13 cellular contexts compared by ENCODE assay signal in the genomic region with DNA sequence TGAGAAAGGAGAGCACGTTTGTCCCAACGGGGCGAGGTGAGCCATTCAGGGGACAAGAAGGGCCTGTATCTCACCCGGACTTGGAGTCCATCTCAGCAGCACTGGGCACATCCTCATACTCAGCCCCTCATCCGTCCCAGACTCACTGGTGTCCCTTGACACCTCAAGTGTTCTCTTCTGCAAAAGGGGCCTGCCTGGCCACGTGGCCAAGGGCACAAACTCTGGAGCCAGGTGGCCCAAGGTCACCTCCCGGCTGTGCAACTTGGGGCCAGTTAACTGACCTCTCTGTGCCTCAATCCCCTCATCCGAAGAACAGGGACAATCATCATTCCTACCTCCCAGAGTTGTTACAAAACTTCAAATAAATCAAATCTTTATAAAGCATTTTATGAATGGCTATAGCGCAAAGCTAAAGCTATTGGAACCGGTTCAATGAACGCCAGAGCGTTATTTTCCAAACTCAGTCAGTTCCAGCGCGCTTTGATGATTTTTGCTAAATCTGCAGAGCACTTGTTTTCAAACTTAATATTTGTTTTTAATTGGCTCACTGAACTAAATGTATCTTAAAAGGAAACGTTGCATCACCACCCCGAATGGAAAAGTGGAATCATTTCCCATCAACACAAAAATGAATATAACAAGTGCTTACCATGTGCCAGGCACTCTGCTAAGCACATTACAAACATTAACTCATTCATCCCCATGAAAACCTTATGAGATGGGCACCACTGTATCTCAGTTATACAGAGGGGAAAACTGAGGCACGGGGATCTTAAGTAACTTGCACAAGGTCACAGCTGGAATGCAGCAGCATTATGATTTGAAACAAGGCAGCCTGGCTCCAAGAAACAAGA. TPM values are rescaled to one million over a fixed set of nuclear protein-coding genes. Genes with fewer than 3 reads are reported as not detected.
DNase-seq lines count a peak whose midpoint lies in the region; ATAC-seq and TF ChIP-seq lines count a peak whose summit lies in the region.
"Had no signal": no experiment of that assay in that cellular context is flagged by ENCODE, and none has a peak within 500 bp of the region (broad histone marks: within the 10 kb centered on the region; RNA-seq: fewer than 3 reads in every experiment).

No MANE protein-coding gene starts in this region.

- no peak overlapping the region for H2AFZ ChIP-seq in SK-N-SH (ENCODE audit: low read depth)

- TF ChIP-seq CTCF in SK-N-SH (IDR thresholded peaks at IDR 0.05), result no peak
- TF ChIP-seq CTCF in left lung (IDR thresholded peaks at IDR 0.05), result no peak
- no peak for TF ChIP-seq CTCF in thoracic aorta (IDR thresholded peaks at IDR 0.05)

- no peak overlapping the region for H3K9ac ChIP-seq in SK-N-SH
- H3K9ac ChIP-seq: KMS-11 had no signal

- no peaks in the 10 kb centered on the region for H4K20me1 ChIP-seq in SK-N-SH (ENCODE audit: insufficient read depth)

- DNase-seq in SK-N-SH (no peak), dermis blood vessel endothelial cell (peak; percentile 95), left lung (no peak), thoracic aorta (ENCODE audit: low spot score) (no peak), NCI-H748 treated with DMSO at 0.1 percent for 48 hours (lab: John Stamatoyannopoulos, UW) (no peak), GOT3 (lab: John Stamatoyannopoulos, UW) (no peak), hypothalamus (lab: John Stamatoyannopoulos, UW) (no peak)
- DNase-seq: activated CD4-positive, alpha-beta T cell treated with anti-CD3 and anti-CD28 coated beads for 48 hours; activated naive CD8-positive, alpha-beta T cell treated with anti-CD3 and anti-CD28 coated beads, Interleukin-2, amount 10 ng/mL, durations not matched to agents 7 days and 5 days; DND-41; NCI-H226; stimulated activated CD4-positive, alpha-beta T cell treated with anti-CD3 and anti-CD28 coated beads, Interleukin-4, amount 100 ng/mL, for 4 hours had no signal

- POLR2A ChIA-PET in SK-N-SH (lab: Yijun Ruan, JAX), result no interaction called here

- TF ChIP-seq EP300 in SK-N-SH (IDR thresholded peaks at IDR 0.05; ENCODE audit: borderline replicate concordance in 1 of 2, low read depth in 1 of 2, low read length in 1 of 2), result no peak

- H3K9me2 ChIP-seq in SK-N-SH, result no peaks in the 10 kb centered on the region

- TF ChIP-seq RAD21 in SK-N-SH (IDR thresholded peaks at IDR 0.05; ENCODE audit: low read length), result no peak

- 56% methylated on average over 16 of the region's 17 CpGs for WGBS in SK-N-SH (ENCODE audit: low lambda C conversion rate)

- no peaks in the 10 kb centered on the region for H3K79me2 ChIP-seq in SK-N-SH (ENCODE audit: insufficient read depth)

- H3K9me3 ChIP-seq in SK-N-SH, result no peaks in the 10 kb centered on the region
- no peaks in the 10 kb centered on the region for H3K9me3 ChIP-seq in left lung
- H3K9me3 ChIP-seq in thoracic aorta, result no peaks in the 10 kb centered on the region

- H3K27me3 ChIP-seq in SK-N-SH (ENCODE audit: insufficient read depth) (no peaks in the 10 kb centered on the region), left lung (no peaks in the 10 kb centered on the region), thoracic aorta (replicated peaks; ENCODE audit: insufficient read depth) (no peaks in the 10 kb centered on the region)

- H3K4me3 ChIP-seq in SK-N-SH (ENCODE audit: low read depth in 2 of 2, low read length in 1 of 2) (no peak overlapping the region), left lung (no peak overlapping the region), thoracic aorta (peak overlapping the region; percentile 49)

- no peak overlapping the region for H3K4me2 ChIP-seq in SK-N-SH
- H3K4me2 ChIP-seq: KMS-11 had no signal

- H3K27ac ChIP-seq in SK-N-SH (ENCODE audit: low read depth in 2 of 2, low read length in 1 of 2) (no peak overlapping the region), left lung (peak overlapping the region; percentile 53 to 57), thoracic aorta (peak overlapping the region; percentile 52 to 76)
- H3K27ac ChIP-seq: KMS-11 had no signal

- CTCF ChIA-PET in SK-N-SH (lab: Yijun Ruan, JAX), result interaction anchor here (1.0 to 2.1 kb wide), 4 partner anchors 8 to 211 kb away, joined by 5 to 7 read pairs (median 6); a partner anchor contains a TSS

- H3K36me3 ChIP-seq in SK-N-SH (replicated peaks in 1 of 2; ENCODE audit: control insufficient read depth in 1 of 2, insufficient read depth in 2 of 2, low read length in 1 of 2) (no peaks in the 10 kb centered on the region), left lung (no peaks in the 10 kb centered on the region), thoracic aorta (no peaks in the 10 kb centered on the region)

- ATAC-seq in left lung (peak; percentile 54), thoracic aorta (ENCODE audit: insufficient number of reproducible peaks, low FRiP score, low read depth) (no peak)

- no peaks in the 10 kb centered on the region for H3F3A ChIP-seq in SK-N-SH (replicated peaks; ENCODE audit: insufficient read depth)

- intact Hi-C loops in left lung (cut with DNase I), result no loop called here

- H3K4me1 ChIP-seq in SK-N-SH (ENCODE audit: control insufficient read depth in 1 of 2, insufficient read depth in 2 of 2, low read depth in 1 of 2, low read length in 1 of 2), result peaks cover 5% of the 10 kb centered on the region in 2 experiments; a peak in 2 of 4 replicates
- H3K4me1 ChIP-seq in left lung, result peaks cover 14 to 43% of the 10 kb centered on the region in 2 donors
- peaks cover 18 to 46% of the 10 kb centered on the region in 2 donors for H3K4me1 ChIP-seq in thoracic aorta (ENCODE audit: control insufficient read depth in 1 of 2, low read depth in 2 of 2)

TF ChIP-seq in SK-N-SH, 30 proteins besides CTCF, POLR2A, EP300 and RAD21:
- no peak for TF ChIP-seq POLR2AphosphoS5 (IDR thresholded peaks at IDR 0.05; ENCODE audit: low read depth, low read length)
- TF ChIP-seq MXI1 (IDR thresholded peaks at IDR 0.05; ENCODE audit: low read depth, low read length), result peak; percentile 25; the same call in 1 of the 2 replicates

RNA-seq across cellular contexts. Expression of a gene that starts 49.3 kb away (rescaled TPM):
- 373 and 455 TPM in 2 replicates for polyA plus RNA-seq in SK-N-SH (2012; rRNA removed)
- polyA plus RNA-seq in SK-N-SH (2012; cell fraction: cytosol; rRNA removed), result 208 and 248 TPM in 2 replicates
- polyA plus RNA-seq in SK-N-SH (2012; cell fraction: nucleus; rRNA removed), result 873 and 891 TPM in 2 replicates
- 105 and 303 TPM in 2 replicates for total RNA-seq in dermis blood vessel endothelial cell
- 100 to 1,000 TPM; 203 to 239 TPM for total RNA-seq in left lung
- total RNA-seq in thoracic aorta, result 1,000 to 10,000 TPM in 1 of 2 donors, 100 to 1,000 TPM in 1; 813 to 3,699 TPM

Comparison
In these comparisons a context has a peak if more than half of its experiments do, and no peak if none do; other contexts are left out.
1. H3K27ac ChIP-seq: peak in left lung (2 of 2) and thoracic aorta (2 of 2); none in SK-N-SH (0 of 2).